Comparison of ENCODE assay signal across 8 cellular contexts in the genomic region with DNA sequence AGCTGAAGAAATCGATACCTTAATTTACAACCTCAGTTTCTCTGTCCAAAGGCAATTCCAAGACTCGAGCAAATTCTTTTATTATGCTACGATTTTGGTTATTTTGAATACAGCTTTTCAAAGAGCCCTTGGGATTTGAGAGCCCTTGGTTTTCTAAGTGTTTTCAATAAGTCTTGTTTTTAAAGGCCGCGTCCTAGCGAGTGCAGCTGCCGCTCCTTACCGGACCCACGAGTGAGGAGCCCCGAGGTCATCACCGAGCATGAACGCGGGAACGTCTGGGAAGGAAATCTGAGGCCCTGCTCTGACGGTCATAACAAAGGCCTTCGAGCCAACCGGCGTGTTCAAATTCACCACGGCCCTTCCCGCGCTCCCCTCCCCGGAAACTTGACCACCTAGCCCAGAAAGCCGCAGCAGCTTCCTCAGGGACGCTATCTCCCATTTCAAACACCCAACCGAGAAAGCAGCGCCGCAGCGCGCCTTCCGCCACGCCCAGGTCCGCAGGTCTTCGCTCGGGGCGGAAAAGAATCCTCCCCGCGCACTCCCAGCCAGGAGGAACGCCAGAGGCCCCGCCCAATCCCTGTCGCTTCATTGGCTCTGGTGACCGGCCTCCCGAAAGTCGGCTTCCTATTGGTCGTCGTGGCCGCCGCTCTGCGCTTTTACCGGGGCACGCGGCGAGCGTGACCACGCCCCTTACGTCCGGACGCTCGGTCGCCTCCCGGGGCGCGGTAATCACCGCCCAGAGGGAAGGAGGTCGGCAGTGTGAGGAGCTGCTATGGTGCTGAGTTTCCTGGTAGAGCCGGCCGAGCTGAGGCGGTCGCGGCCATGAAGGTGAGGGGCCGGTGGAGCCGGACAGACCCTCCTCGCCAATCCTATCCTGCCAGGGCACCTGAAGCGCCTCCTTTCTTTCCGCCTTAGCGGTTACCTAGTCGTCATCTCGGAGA. TPM values are rescaled to one million over a fixed set of nuclear protein-coding genes. Genes with fewer than 3 reads are reported as not detected.
DNase-seq lines count a peak whose midpoint lies in the region; ATAC-seq and TF ChIP-seq lines count a peak whose summit lies in the region.

A gene with protein sequence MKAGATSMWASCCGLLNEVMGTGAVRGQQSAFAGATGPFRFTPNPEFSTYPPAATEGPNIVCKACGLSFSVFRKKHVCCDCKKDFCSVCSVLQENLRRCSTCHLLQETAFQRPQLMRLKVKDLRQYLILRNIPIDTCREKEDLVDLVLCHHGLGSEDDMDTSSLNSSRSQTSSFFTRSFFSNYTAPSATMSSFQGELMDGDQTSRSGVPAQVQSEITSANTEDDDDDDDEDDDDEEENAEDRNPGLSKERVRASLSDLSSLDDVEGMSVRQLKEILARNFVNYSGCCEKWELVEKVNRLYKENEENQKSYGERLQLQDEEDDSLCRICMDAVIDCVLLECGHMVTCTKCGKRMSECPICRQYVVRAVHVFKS (plus strand): TSS at position 728 of the 941 bp plus-strand sequence. CDS start 95 bp downstream, at position 823.

- H4K20me1 ChIP-seq in BLaER1 = no peaks in the 10 kb centered on the region

- intact Hi-C loops in left colon (cut with DNase I, micrococcal nuclease) = no loop called here

- peak; percentile 90 for ATAC-seq in GM19328 (IDR thresholded peaks at IDR 0.05; ENCODE audit: unreplicated experiment)
- ATAC-seq in HG03520 (IDR thresholded peaks at IDR 0.05; ENCODE audit: unreplicated experiment) = peak; percentile 88
- peak; percentile 93 for ATAC-seq in left colon

- peaks cover 22% of the 10 kb centered on the region for H3K36me3 Mint-ChIP-seq in activated CD4-positive, alpha-beta T cell treated with anti-CD3 and anti-CD28 coated beads, Interleukin-2, amount 10 ng/mL, durations not matched to agents 7 days and 5 days (ENCODE audit: low read depth)

- H3K4me3 Mint-ChIP-seq in activated CD4-positive, alpha-beta T cell treated with anti-CD3 and anti-CD28 coated beads, Interleukin-2, amount 10 ng/mL, durations not matched to agents 7 days and 5 days = peak within 1 kb of the TSS; percentile 91

- H3K27ac ChIP-seq in BLaER1 (peak within 1 kb of the TSS; percentile 90), coronary artery (peak within 1 kb of the TSS; percentile 81 to 92)

- peaks cover 30% of the 10 kb centered on the region for H3K4me1 ChIP-seq in BLaER1

- peak within 1 kb of the TSS; percentile 96 for H3K27ac Mint-ChIP-seq in activated CD4-positive, alpha-beta T cell treated with anti-CD3 and anti-CD28 coated beads, Interleukin-2, amount 10 ng/mL, durations not matched to agents 7 days and 5 days

- peaks cover 13% of the 10 kb centered on the region for H3K36me3 ChIP-seq in BLaER1

- TF ChIP-seq CTCF in coronary artery (IDR thresholded peaks at IDR 0.05) = no peak

- peak within 1 kb of the TSS; percentile 91 for H3K9ac ChIP-seq in BLaER1

- POLR2A ChIA-PET in activated CD4-positive, alpha-beta T cell treated with anti-CD3 and anti-CD28 coated beads, Interleukin-2, amount 10 ng/mL, durations not matched to agents 7 days and 5 days (lab: Charles Lee) = interaction anchor here (0.7 to 1.8 kb wide), 3 partner anchors 8 to 313 kb away, joined by 3 to 9 read pairs (median 3); partner anchors contain the start of gene TMEM120B

- H3K4me3 ChIP-seq in BLaER1 = peak within 1 kb of the TSS; percentile 89
- peak within 1 kb of the TSS; percentile 97 for H3K4me3 ChIP-seq in coronary artery

- DNase-seq in NCI-H69 (lab: John Stamatoyannopoulos, UW) (peak; percentile 100), coronary artery (ENCODE audit: low spot score) (peak; percentile 98), left colon (peak; percentile 99)
- peak; percentile 99 for DNase-seq in activated CD4-positive, alpha-beta T cell treated with anti-CD3 and anti-CD28 coated beads, Interleukin-2, amount 10 ng/mL, durations not matched to agents 7 days and 5 days
- DNase-seq in stimulated activated CD4-positive, alpha-beta T cell treated with anti-CD3 and anti-CD28 coated beads, Interleukin-1b, Interleukin-23, amount 100 ng/mL, for 48 hours = peak; percentile 99

- peaks cover 37% of the 10 kb centered on the region for H3K4me1 Mint-ChIP-seq in activated CD4-positive, alpha-beta T cell treated with anti-CD3 and anti-CD28 coated beads, Interleukin-2, amount 10 ng/mL, durations not matched to agents 7 days and 5 days

- H3K27me3 Mint-ChIP-seq in activated CD4-positive, alpha-beta T cell treated with anti-CD3 and anti-CD28 coated beads, Interleukin-2, amount 10 ng/mL, durations not matched to agents 7 days and 5 days = no peaks in the 10 kb centered on the region

- no peaks in the 10 kb centered on the region for H3K27me3 ChIP-seq in BLaER1

- no peaks in the 10 kb centered on the region for H3K9me3 Mint-ChIP-seq in activated CD4-positive, alpha-beta T cell treated with anti-CD3 and anti-CD28 coated beads, Interleukin-2, amount 10 ng/mL, durations not matched to agents 7 days and 5 days

- CTCF ChIA-PET in activated CD4-positive, alpha-beta T cell treated with anti-CD3 and anti-CD28 coated beads, Interleukin-2, amount 10 ng/mL, durations not matched to agents 7 days and 5 days (lab: Charles Lee) = interaction anchor here (0.8 to 1.0 kb wide), 2 partner anchors 48 to 52 kb away, joined by 3 to 4 read pairs; partner anchors contain the start of gene ANAPC5

- H3K9me3 ChIP-seq in BLaER1 = no peaks in the 10 kb centered on the region

- H3K4me2 ChIP-seq in BLaER1 = peak within 1 kb of the TSS; percentile 94

RNA-seq across cellular contexts. Expression of the gene that starts here (rescaled TPM):
- total RNA-seq in activated CD4-positive, alpha-beta T cell treated with anti-CD3 and anti-CD28 coated beads, Interleukin-2, amount 10 ng/mL, durations not matched to agents 7 days and 5 days = 10 to 100 TPM; 83.5 to 90.2 TPM
- total RNA-seq in left colon = 10 to 100 TPM; 36.7 to 46.1 TPM

Comparison
In these comparisons a context has a peak if more than half of its experiments do, and no peak if none do; other contexts are left out.
1. Peak in every context shown above with its lines: DNase-seq, ATAC-seq, H3K4me3 ChIP-seq and H3K27ac ChIP-seq.